ENCODE assay signal across 21 cellular contexts in genomic region chr6:169115632-169116031, GRCh38.
DNase-seq lines count a peak whose midpoint lies in the region; ATAC-seq and TF ChIP-seq lines count a peak whose summit lies in the region.
"Had no signal": no experiment of that assay in that cellular context is flagged by ENCODE, and none has a peak within 500 bp of the region (broad histone marks: within the 10 kb centered on the region; RNA-seq: fewer than 3 reads in every experiment).

No MANE protein-coding gene starts in this region.

- no peaks in the 10 kb centered on the region for H3K27me3 ChIP-seq in BLaER1
- no peaks in the 10 kb centered on the region; the same call in 1 of the 2 replicates for H3K27me3 ChIP-seq in IMR-90 (ENCODE audit: control insufficient read depth, insufficient read depth, low read length)
- H3K27me3 ChIP-seq: body of pancreas, thyroid gland had no signal

- no peaks in the 10 kb centered on the region for H3K4me1 Mint-ChIP-seq in activated T-helper 17 cell treated with anti-CD3 and anti-CD28 coated beads, Interleukin-2, amount 50 U/mL, for 72 hours
- no peaks in the 10 kb centered on the region for H3K4me1 Mint-ChIP-seq in natural killer cell
- H3K4me1 Mint-ChIP-seq: naive B cell had no signal

- BruUV-seq in IMR-90 (replicated peaks; lab: Mats Ljungman, UMichigan) = no TSS peak

- H3K4me2 ChIP-seq in BLaER1 = peak overlapping the region; percentile 58
- peak overlapping the region; percentile 7; the same call in 1 of the 2 replicates for H3K4me2 ChIP-seq in IMR-90 (ENCODE audit: low read depth, low read length)
- H3K4me2 ChIP-seq: PC-9 had no signal

- H3K4me3 Mint-ChIP-seq in activated T-helper 17 cell treated with anti-CD3 and anti-CD28 coated beads, Interleukin-2, amount 50 U/mL, for 72 hours = no peak overlapping the region
- no peak overlapping the region for H3K4me3 Mint-ChIP-seq in natural killer cell
- H3K4me3 Mint-ChIP-seq: naive B cell had no signal

- no peaks in the 10 kb centered on the region for H3K36me3 ChIP-seq in BLaER1
- H3K36me3 ChIP-seq in IMR-90 (ENCODE audit: control insufficient read depth, insufficient read depth, low read length) = no peaks in the 10 kb centered on the region
- H3K36me3 ChIP-seq: thyroid gland, WERI-Rb-1 had no signal

- H3K9me3 Mint-ChIP-seq in activated T-helper 17 cell treated with anti-CD3 and anti-CD28 coated beads, Interleukin-2, amount 50 U/mL, for 72 hours = no peaks in the 10 kb centered on the region
- H3K9me3 Mint-ChIP-seq in natural killer cell = no peaks in the 10 kb centered on the region

- H2AFZ ChIP-seq in IMR-90 (replicated peaks; ENCODE audit: low read length, poor library complexity) = no peak overlapping the region
- H2AFZ ChIP-seq: PC-9 had no signal

- no peak overlapping the region for H4K5ac ChIP-seq in IMR-90 (ENCODE audit: low read depth, low read length)

- dilution Hi-C loops in IMR-90 (cut with HindIII; ENCODE audit: low sequenced_read_pairs, unreplicated experiment) = no loop called here

- H3K18ac ChIP-seq in IMR-90 (ENCODE audit: low read depth, low read length) = no peak overlapping the region

- H3K27ac ChIP-seq in BLaER1 (0 out of 2 replicates have a peak overlapping the region, but pooled peaks have one; percentile 26), IMR-90 (ENCODE audit: insufficient read depth, low read length) (no peak overlapping the region)
- H3K27ac ChIP-seq: body of pancreas, PC-9, thyroid gland, WERI-Rb-1 had no signal

- DNase-seq in IMR-90 (peak; percentile 11), fibroblast of villous mesenchyme (ENCODE audit: low read depth) (peak; percentile 87), NCI-H2171 treated with DMSO at 0.1 percent for 48 hours (lab: John Stamatoyannopoulos, UW) (no peak), natural killer cell (no peak)
- DNase-seq in NK-92 treated with Interleukin-12 subunit alpha and Interleukin-12 subunit beta, amount 100 ng/mL, for 24 hours (lab: John Stamatoyannopoulos, UW) = no peak
- DNase-seq: activated gamma-delta T cell; body of pancreas; Calu3; GF-D8; GOT3; naive B cell; NCI-H187 treated with DMSO at 0.1 percent for 48 hours; NCI-H510A treated with DMSO at 0.1 percent for 48 hours; PC-9; stimulated activated CD4-positive, alpha-beta T cell treated with anti-CD3 and anti-CD28 coated beads, Interleukin-2, amount 100 ng/mL, for 24 hours; stimulated activated CD8-positive, alpha-beta memory T cell treated with anti-CD3 and anti-CD28 coated beads, Interleukin-4, amount 100 ng/mL, for 48 hours; thyroid gland; WERI-Rb-1 had no signal

- no peaks in the 10 kb centered on the region for H4K20me1 ChIP-seq in BLaER1
- no peaks in the 10 kb centered on the region for H4K20me1 ChIP-seq in IMR-90 (ENCODE audit: insufficient read depth, low read length)

- H4K8ac ChIP-seq in IMR-90 (ENCODE audit: low read depth in 2 of 2, low read length in 2 of 2) = no peak overlapping the region

- intact Hi-C loops in IMR-90 (cut with micrococcal nuclease) (no loop called here), natural killer cell (cut with micrococcal nuclease) (no loop called here)

- no peak for TF ChIP-seq RAD21 in IMR-90 (IDR thresholded peaks at IDR 0.05; ENCODE audit: low read length)

- no peak overlapping the region for H3K4ac ChIP-seq in IMR-90 (ENCODE audit: low read depth, low read length)

- CTCF ChIA-PET in IMR-90 (lab: Yijun Ruan, JAX) = no interaction called here

- no peak overlapping the region for H3K4me3 ChIP-seq in BLaER1
- H3K4me3 ChIP-seq in IMR-90 (ENCODE audit: insufficient read depth, low read depth, low read length) = no peak overlapping the region
- H3K4me3 ChIP-seq in fibroblast of villous mesenchyme (ENCODE audit: low read depth, low read length) = no peak overlapping the region
- H3K4me3 ChIP-seq: body of pancreas, PC-9, thyroid gland had no signal

- no CpG with 5 or more reads among the region's 3 CpGs for WGBS in IMR-90 (ENCODE audit: extremely low coverage in 2 of 2, insufficient read length in 1 of 2), 2 experiments

- no peaks in the 10 kb centered on the region for H3K9me1 ChIP-seq in IMR-90 (ENCODE audit: insufficient read depth, low read length)

- H2AK5ac ChIP-seq in IMR-90 (ENCODE audit: low read depth, low read length) = no peak overlapping the region

- H3K4me1 ChIP-seq in BLaER1 (peaks cover 62% of the 10 kb centered on the region), IMR-90 (ENCODE audit: control insufficient read depth, insufficient read depth, low read length) (no peaks in the 10 kb centered on the region)
- H3K4me1 ChIP-seq: body of pancreas, thyroid gland had no signal

- in situ Hi-C loops in IMR-90 (cut with MboI; ENCODE audit: low sequenced_read_pairs) = no loop called here

- POLR2A ChIA-PET in IMR-90 (lab: Charles Lee; ENCODE audit: unreplicated experiment) = no interaction called here

- H4K91ac ChIP-seq in IMR-90 (ENCODE audit: insufficient read depth, low read depth, low read length) = no peak overlapping the region

- H3K9ac ChIP-seq in BLaER1 (0 out of 2 replicates have a peak overlapping the region, but pooled peaks have one; percentile 41), IMR-90 (ENCODE audit: low read depth, low read length) (peak overlapping the region; percentile 41; the same call in 1 of the 2 replicates)

- H3K56ac ChIP-seq in IMR-90 (ENCODE audit: extremely low read depth, insufficient read depth, low read length) = no peak overlapping the region

- H3K27me3 Mint-ChIP-seq in activated T-helper 17 cell treated with anti-CD3 and anti-CD28 coated beads, Interleukin-2, amount 50 U/mL, for 72 hours = peaks cover 7% of the 10 kb centered on the region
- peaks cover 6 to 25% of the 10 kb centered on the region in 2 donors for H3K27me3 Mint-ChIP-seq in natural killer cell (ENCODE audit: low read depth in 2 of 2)

- no peaks in the 10 kb centered on the region for H3K79me1 ChIP-seq in IMR-90 (ENCODE audit: low read depth in 1 of 2, low read length in 2 of 2)

- ATAC-seq in GM19463 (IDR thresholded peaks at IDR 0.05; ENCODE audit: unreplicated experiment) (peak; percentile 42), IMR-90 (ENCODE audit: low read depth) (peak; percentile 61), natural killer cell (no peak)
- no peak for ATAC-seq in activated T-helper 17 cell treated with anti-CD3 and anti-CD28 coated beads, Interleukin-2, amount 50 U/mL, for 72 hours (replicated peaks)
- ATAC-seq: body of pancreas had no signal

- H2BK5ac ChIP-seq in IMR-90 (ENCODE audit: low read depth, low read length, poor library complexity, severe bottlenecking) = no peak overlapping the region

- H3K9me3 ChIP-seq in BLaER1 (no peaks in the 10 kb centered on the region), IMR-90 (ENCODE audit: control insufficient read depth, insufficient read depth, low read length) (no peaks in the 10 kb centered on the region)
- H3K9me3 ChIP-seq: body of pancreas, thyroid gland had no signal

- H2BK15ac ChIP-seq in IMR-90 (ENCODE audit: low read depth, low read length) = no peak overlapping the region

- H3K36me3 Mint-ChIP-seq in activated T-helper 17 cell treated with anti-CD3 and anti-CD28 coated beads, Interleukin-2, amount 50 U/mL, for 72 hours (ENCODE audit: low read depth) = no peaks in the 10 kb centered on the region
- H3K36me3 Mint-ChIP-seq in natural killer cell = no peaks in the 10 kb centered on the region
- H3K36me3 Mint-ChIP-seq: naive B cell had no signal

- H2BK120ac ChIP-seq in IMR-90 (ENCODE audit: low read depth, low read length) = no peak overlapping the region

- H3K23ac ChIP-seq in IMR-90 (ENCODE audit: low read depth, low read length) = no peak overlapping the region

- no peak overlapping the region for H3K14ac ChIP-seq in IMR-90 (replicated peaks; ENCODE audit: low read depth, low read length)

- H2AK9ac ChIP-seq in IMR-90 (replicated peaks; ENCODE audit: low read depth, low read length, poor library complexity) = no peak overlapping the region

- TF ChIP-seq CTCF in IMR-90 (conservative IDR thresholded peaks at IDR 0.05; ENCODE audit: low read depth, low read length) (no peak), fibroblast of villous mesenchyme (IDR thresholded peaks at IDR 0.05; ENCODE audit: insufficient read depth, low read depth, low read length) (no peak), natural killer cell (IDR thresholded peaks at IDR 0.05) (no peak)

- no peak overlapping the region for H3K27ac Mint-ChIP-seq in activated T-helper 17 cell treated with anti-CD3 and anti-CD28 coated beads, Interleukin-2, amount 50 U/mL, for 72 hours
- H3K27ac Mint-ChIP-seq in natural killer cell = no peak overlapping the region
- H3K27ac Mint-ChIP-seq: naive B cell had no signal

- TF ChIP-seq POLR2A in IMR-90 (IDR thresholded peaks at IDR 0.05; ENCODE audit: low read depth, low read length) = no peak

- no peak overlapping the region for H2BK20ac ChIP-seq in IMR-90 (ENCODE audit: low read depth, low read length)

TF ChIP-seq in IMR-90, 13 proteins besides CTCF, POLR2A, EP300 and RAD21:
- TF ChIP-seq SMC3 (IDR thresholded peaks at IDR 0.05; ENCODE audit: low read depth, low read length) = no peak
- no peak for TF ChIP-seq MAZ (IDR thresholded peaks at IDR 0.05; ENCODE audit: borderline replicate concordance, low read depth, low read length)
- TF ChIP-seq FOS (IDR thresholded peaks at IDR 0.05; ENCODE audit: low read depth, low read length) = no peak
- TF ChIP-seq NFE2L2 (IDR thresholded peaks at IDR 0.05; ENCODE audit: low read depth, low read length) = no peak
- no peak for TF ChIP-seq BHLHE40 (IDR thresholded peaks at IDR 0.05; ENCODE audit: low read depth, low read length)
- no peak for TF ChIP-seq MXI1 (IDR thresholded peaks at IDR 0.05; ENCODE audit: borderline replicate concordance, low read depth, low read length)
- TF ChIP-seq CEBPB (IDR thresholded peaks at IDR 0.05; ENCODE audit: low read depth, low read length) = no peak
- TF ChIP-seq RFX5 (IDR thresholded peaks at IDR 0.05; ENCODE audit: low read depth, low read length) = no peak

Comparison
In these comparisons a context has a peak if more than half of its experiments do, and no peak if none do; other contexts are left out.
1. ATAC-seq: peak in GM19463 (single experiment) and IMR-90 (single experiment); none in activated T-helper 17 cell treated with anti-CD3 and anti-CD28 coated beads, Interleukin-2, amount 50 U/mL, for 72 hours (single experiment) and natural killer cell (0 of 3).
2. DNase-seq: peak in IMR-90 (single experiment) and fibroblast of villous mesenchyme (single experiment); none in NCI-H2171 treated with DMSO at 0.1 percent for 48 hours (single experiment), natural killer cell (single experiment) and NK-92 treated with Interleukin-12 subunit alpha and Interleukin-12 subunit beta, amount 100 ng/mL, for 24 hours (single experiment).